In genomic region chr2:135152361-135152760, GRCh38 we compare ENCODE assay signal across 15 cellular contexts.
DNase-seq lines count a peak whose midpoint lies in the region; FAIRE-seq and TF ChIP-seq lines count a peak whose summit lies in the region.
"Had no signal": no experiment of that assay in that cellular context is flagged by ENCODE, and none has a peak within 500 bp of the region (broad histone marks: within the 10 kb centered on the region; RNA-seq: fewer than 3 reads in every experiment).

No MANE protein-coding gene starts in this region.

- peak overlapping the region; percentile 54 for H3K4me2 ChIP-seq in mammary epithelial cell (ENCODE audit: insufficient read depth, low read depth, low read length)

- no peak overlapping the region for H2AFZ ChIP-seq in mammary epithelial cell (ENCODE audit: low read depth, low read length)

- no peak for TF ChIP-seq POLR2A in breast epithelium (IDR thresholded peaks at IDR 0.05)

- H3K36me3 Mint-ChIP-seq in HFFc6 (ENCODE audit: low read depth): peaks cover 63% of the 10 kb centered on the region

- peak overlapping the region; percentile 64 for H3K27ac ChIP-seq in mammary epithelial cell (ENCODE audit: insufficient read depth, low read depth, low read length)
- no peak overlapping the region for H3K27ac ChIP-seq in breast epithelium
- H3K27ac ChIP-seq: HL-60 had no signal

- H3K36me3 ChIP-seq in mammary epithelial cell (ENCODE audit: insufficient read depth, low read length) (peaks cover 14% of the 10 kb centered on the region), breast epithelium (peaks cover 3% of the 10 kb centered on the region), adipocyte (ENCODE audit: control insufficient read depth, insufficient read depth, low read length, severe bottlenecking) (peaks cover 71% of the 10 kb centered on the region)

- H3K4me3 Mint-ChIP-seq in HFFc6: no peak overlapping the region
- H3K4me3 Mint-ChIP-seq: B cell; CD4-positive, alpha-beta memory T cell; H9 had no signal

- in situ Hi-C loops in mammary epithelial cell (cut with MboI; ENCODE audit: low sequenced_read_pairs in 2 of 2): no loop called here

- H3K9me3 Mint-ChIP-seq in HFFc6: no peaks in the 10 kb centered on the region
- H3K9me3 Mint-ChIP-seq: CD4-positive, alpha-beta memory T cell; H9 had no signal

- peaks cover 2% of the 10 kb centered on the region for H3K79me2 ChIP-seq in mammary epithelial cell (ENCODE audit: insufficient read depth, low read length)

- peak overlapping the region; percentile 39 for H3K9ac ChIP-seq in mammary epithelial cell (ENCODE audit: insufficient read depth, low read length)
- H3K9ac ChIP-seq in adipocyte (ENCODE audit: low read length): no peak overlapping the region

- DNase-seq in mammary epithelial cell: peak; percentile 41
- DNase-seq in breast epithelium (ENCODE audit: low spot score in 2 of 2): no peak
- peak; percentile 41 for DNase-seq in HFFc6
- DNase-seq in adipocyte (ENCODE audit: low read depth): peak; percentile 3
- no peak for DNase-seq in urothelium cell line (ENCODE audit: low spot score)
- no peak for DNase-seq in RCC 7860 (ENCODE audit: low spot score)
- DNase-seq in Kasumi-1 (lab: John Stamatoyannopoulos, UW): no peak
- no peak for DNase-seq in HCEC 1CT
- DNase-seq: C1 segment of cervical spinal cord; CD4-positive, alpha-beta memory T cell; DMS79; GOT3; H9 had no signal

- no TSS peak for BruUV-seq in mammary epithelial cell (replicated peaks; lab: Mats Ljungman, UMichigan)

- CTCF ChIA-PET in mammary epithelial cell (lab: Charles Lee; ENCODE audit: low non-redundant PET): no interaction called here

- intact Hi-C loops in mammary epithelial cell (cut with micrococcal nuclease) (no loop called here), breast epithelium (cut with DNase I; ENCODE audit: low total_unique reads) (no loop called here)

- dilution Hi-C loops in mammary epithelial cell (cut with HindIII; ENCODE audit: low sequenced_read_pairs): no loop called here

- no peaks in the 10 kb centered on the region for H4K20me1 ChIP-seq in mammary epithelial cell (ENCODE audit: insufficient read depth, low read length)

- H3K27me3 Mint-ChIP-seq in HFFc6 (ENCODE audit: insufficient read depth): no peaks in the 10 kb centered on the region
- H3K27me3 Mint-ChIP-seq: B cell; CD4-positive, alpha-beta memory T cell had no signal

- H3K4me3 ChIP-seq in mammary epithelial cell (replicated peaks in 1 of 3; ENCODE audit: insufficient read depth in 1 of 3, low read depth in 2 of 3, low read length in 3 of 3): no peak overlapping the region
- no peak overlapping the region for H3K4me3 ChIP-seq in breast epithelium
- H3K4me3 ChIP-seq in adipocyte (ENCODE audit: low read length): no peak overlapping the region

- TF ChIP-seq CTCF in mammary epithelial cell (conservative IDR thresholded peaks at IDR 0.05 in 1 of 2, IDR thresholded peaks at IDR 0.05 in 1 of 2; ENCODE audit: extremely low read depth in 1 of 2, insufficient read depth in 1 of 2, low read depth in 1 of 2, low read length in 2 of 2): no peak
- no peak for TF ChIP-seq CTCF in breast epithelium (IDR thresholded peaks at IDR 0.05)
- TF ChIP-seq CTCF in HFFc6 (IDR thresholded peaks at IDR 0.05): no peak

- peak; percentile 42 for FAIRE-seq in urothelium cell line (lab: Jason Lieb, UNC)
- no peak for FAIRE-seq in RCC 7860 (lab: Jason Lieb, UNC)

- no peaks in the 10 kb centered on the region for H3K9me3 ChIP-seq in mammary epithelial cell (replicated peaks; ENCODE audit: insufficient read depth, low read length)
- no peaks in the 10 kb centered on the region for H3K9me3 ChIP-seq in breast epithelium
- H3K9me3 ChIP-seq in adipocyte (ENCODE audit: control insufficient read depth, low read length): no peaks in the 10 kb centered on the region

- WGBS in mammary epithelial cell (ENCODE audit: low coverage, missing lambda C conversion rate): 46% methylated on average over 1 of the region's 1 CpG

- no peaks in the 10 kb centered on the region for H3K27me3 ChIP-seq in mammary epithelial cell (ENCODE audit: insufficient read depth, low read length)
- no peaks in the 10 kb centered on the region for H3K27me3 ChIP-seq in breast epithelium
- no peaks in the 10 kb centered on the region for H3K27me3 ChIP-seq in adipocyte (replicated peaks; ENCODE audit: control insufficient read depth, insufficient read depth, low read length)

- peak overlapping the region; percentile 75 for H3K27ac Mint-ChIP-seq in HFFc6
- H3K27ac Mint-ChIP-seq: B cell; CD4-positive, alpha-beta memory T cell; H9 had no signal

- peaks cover 37% of the 10 kb centered on the region for H3K4me1 Mint-ChIP-seq in HFFc6 (ENCODE audit: low read depth)
- H3K4me1 Mint-ChIP-seq: B cell had no signal

- H3K4me1 ChIP-seq in mammary epithelial cell (ENCODE audit: insufficient read depth, low read length): peaks cover 35% of the 10 kb centered on the region
- no peaks in the 10 kb centered on the region for H3K4me1 ChIP-seq in breast epithelium
- H3K4me1 ChIP-seq in adipocyte (ENCODE audit: control insufficient read depth, insufficient read depth, low read length): peaks cover 8% of the 10 kb centered on the region

Comparison
In these comparisons a context has a peak if more than half of its experiments do, and no peak if none do; other contexts are left out.
1. DNase-seq: peak in mammary epithelial cell (single experiment), HFFc6 (single experiment) and adipocyte (single experiment); none in breast epithelium (0 of 2), urothelium cell line (single experiment), RCC 7860 (single experiment), Kasumi-1 (0 of 2) and HCEC 1CT (single experiment).